ENCODE assay signal across 8 cellular contexts in genomic region chr4:184649971-184650855, GRCh38. TPM values are rescaled to one million over a fixed set of nuclear protein-coding genes. Genes with fewer than 3 reads are reported as not detected.
DNase-seq lines count a peak whose midpoint lies in the region; ATAC-seq, FAIRE-seq and TF ChIP-seq lines count a peak whose summit lies in the region.

No MANE protein-coding gene starts in this region.

- H3K4me3 ChIP-seq in body of pancreas (peak overlapping the region in 1 of 2 donors; percentile 53), subcutaneous abdominal adipose tissue (ENCODE audit: low read depth in 1 of 5, low read length in 5 of 5) (peak overlapping the region; percentile 85 to 97 (median 92))

- intact Hi-C loops in Right ventricle myocardium superior (cut with DNase I) = loop anchor here (10.0 kb wide), 1 partner anchor 385 kb away; no protein-coding TSS in a partner anchor
- intact Hi-C loops in Right ventricle myocardium inferior (cut with DNase I) = loop anchor here (2.0 to 5.0 kb wide), 5 partner anchors 85 to 383 kb away; partner anchors contain the start of genes CENPU and IRF2
- intact Hi-C loops in body of pancreas (cut with DNase I) = no loop called here
- intact Hi-C loops in left colon (cut with DNase I, micrococcal nuclease) = loop anchor here in 1 of 2 donors (10.0 kb wide), 1 partner anchor 75 kb away; no protein-coding TSS in a partner anchor

- no peaks in the 10 kb centered on the region for H3K36me3 ChIP-seq in body of pancreas (replicated peaks in 1 of 2; ENCODE audit: insufficient read depth in 1 of 2, low read depth in 2 of 2)
- peaks cover 0 to 3% (median 0%) of the 10 kb centered on the region in 5 donors for H3K36me3 ChIP-seq in subcutaneous abdominal adipose tissue (ENCODE audit: control insufficient read depth in 5 of 5, insufficient read depth in 5 of 5, low read length in 5 of 5)

- TF ChIP-seq CTCF in body of pancreas (IDR thresholded peaks at IDR 0.05) = no peak

- no peaks in the 10 kb centered on the region for H3K27me3 ChIP-seq in body of pancreas
- no peaks in the 10 kb centered on the region for H3K27me3 ChIP-seq in subcutaneous abdominal adipose tissue (ENCODE audit: control insufficient read depth in 5 of 5, insufficient read depth in 4 of 5, low read length in 5 of 5)

- ATAC-seq in Right ventricle myocardium superior (ENCODE audit: poor library complexity) (peak; percentile 9), Right ventricle myocardium inferior (no peak), HG02588 (IDR thresholded peaks at IDR 0.05; ENCODE audit: unreplicated experiment) (peak; percentile 4), body of pancreas (no peak), left colon (peak; percentile 16)

- H3K9me3 ChIP-seq in body of pancreas = no peaks in the 10 kb centered on the region
- no peaks in the 10 kb centered on the region for H3K9me3 ChIP-seq in subcutaneous abdominal adipose tissue (ENCODE audit: control insufficient read depth in 5 of 5, low read length in 5 of 5)

- peak; percentile 46 for DNase-seq in Right ventricle myocardium superior
- no peak for DNase-seq in Right ventricle myocardium inferior (ENCODE audit: missing footprints)
- peak; percentile 50 for DNase-seq in NCI-H2227 (lab: John Stamatoyannopoulos, UW; ENCODE audit: unreplicated experiment)
- peak in 3 of 4 donors; percentile 20 to 30 (median 24) for DNase-seq in body of pancreas
- DNase-seq in left colon = peak in 1 of 2 donors; percentile 52
- no peak for DNase-seq in H54 (ENCODE audit: insufficient read length, low spot score)

- peaks cover 37% of the 10 kb centered on the region for H3K4me1 ChIP-seq in body of pancreas
- H3K4me1 ChIP-seq in subcutaneous abdominal adipose tissue (ENCODE audit: control insufficient read depth in 5 of 5, insufficient read depth in 5 of 5, low read length in 5 of 5) = peaks cover 8 to 33% (median 29%) of the 10 kb centered on the region in 5 donors

- no peak for TF ChIP-seq POLR2A in body of pancreas (IDR thresholded peaks at IDR 0.05)
- TF ChIP-seq POLR2A in H54 (IDR thresholded peaks at IDR 0.05; ENCODE audit: low read depth, low read length) = no peak

- whole genome bisulfite sequencing in body of pancreas, 2 donors = 29 to 33% methylated on average over 21 of the region's 21 CpGs

- H3K9ac ChIP-seq in subcutaneous abdominal adipose tissue (ENCODE audit: low read length in 5 of 5) = peak overlapping the region; percentile 80 to 96 (median 94)

- H3K27ac ChIP-seq in body of pancreas (peak overlapping the region; percentile 59 to 98 (median 95)), subcutaneous abdominal adipose tissue (ENCODE audit: low read depth, low read length) (peak overlapping the region; percentile 90)

- no peak for FAIRE-seq in H54 (lab: Jason Lieb, UNC)

RNA-seq across cellular contexts. Expression of gene PRIMPOL, which starts 0.7 kb away (rescaled TPM):
- total RNA-seq in Right ventricle myocardium superior = 10.9 TPM
- total RNA-seq in Right ventricle myocardium inferior = 10.8 TPM
- total RNA-seq in body of pancreas = 10 to 100 TPM in 1 of 2 donors, 1 to 10 TPM in 1; 4.6 to 15.0 TPM
- total RNA-seq in left colon = 10 to 100 TPM; 13.1 to 23.4 TPM

RNA-seq across cellular contexts. Expression of gene CASP3, which starts 1.0 kb away (rescaled TPM):
- total RNA-seq in Right ventricle myocardium superior (11.6 TPM), Right ventricle myocardium inferior (10.4 TPM), body of pancreas (1 to 10 TPM; 4.9 to 6.5 TPM), left colon (10 to 100 TPM; 43.4 to 50.2 TPM)

Comparison
In these comparisons a context has a peak if more than half of its experiments do, and no peak if none do; other contexts are left out.
1. ATAC-seq: peak in Right ventricle myocardium superior (single experiment), HG02588 (single experiment) and left colon (single experiment); none in Right ventricle myocardium inferior (single experiment) and body of pancreas (single experiment).
2. DNase-seq: peak in Right ventricle myocardium superior (single experiment), NCI-H2227 (single experiment) and body of pancreas (3 of 4); none in Right ventricle myocardium inferior (single experiment) and H54 (single experiment).